Comparison of ENCODE assay signal across 1 cellular context in the genomic region with DNA sequence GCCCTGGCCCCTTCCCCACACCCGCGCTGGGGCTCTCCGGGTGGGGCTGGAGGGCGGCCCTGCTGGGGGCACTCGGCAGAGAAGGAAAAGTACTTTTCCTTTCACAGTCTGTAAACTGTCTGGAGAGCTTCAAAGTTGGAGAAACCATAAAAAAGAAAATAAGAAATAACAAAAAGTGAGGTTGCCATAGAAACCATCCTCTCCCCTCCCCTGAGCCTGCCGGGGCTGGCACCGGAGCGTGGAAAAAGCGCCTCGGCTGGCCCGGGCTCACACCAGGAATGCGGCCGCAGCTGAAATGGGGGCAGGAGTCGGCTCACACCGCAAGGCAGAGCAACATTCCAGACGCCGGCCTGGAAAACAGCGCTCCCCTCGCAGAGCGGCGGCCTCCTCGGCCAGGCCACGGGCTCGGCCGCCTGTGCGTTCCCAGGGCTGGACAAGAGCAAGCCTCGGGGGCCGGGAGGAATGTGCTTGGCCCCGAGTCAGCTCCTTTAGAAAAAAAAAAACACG.
TF ChIP-seq lines count a peak whose summit lies in the region.

No MANE protein-coding gene starts in this region.

TF ChIP-seq in HepG2, 621 proteins besides CTCF, POLR2A, EP300 and RAD21 (continued from another document):
- TF ChIP-seq KDM1A (CRISPR knock-in tag; IDR thresholded peaks at IDR 0.05) (no peak), SAP130 (CRISPR knock-in tag; IDR thresholded peaks at IDR 0.05; ENCODE audit: low read depth) (peak; percentile 9; the same call in 1 of the 2 replicates), SKI (IDR thresholded peaks at IDR 0.05; ENCODE audit: partially characterized antibody) (peak; percentile 15), PHF21A (CRISPR knock-in tag; IDR thresholded peaks at IDR 0.05) (0 out of 2 replicates have a peak, but pooled peaks have one; percentile 24), CBX2 (IDR thresholded peaks at IDR 0.05; ENCODE audit: low read depth, low read length) (peak; percentile 74; the same call in 1 of the 2 replicates), CBX2 (CRISPR knock-in tag; IDR thresholded peaks at IDR 0.05; ENCODE audit: low read depth) (no peak)
